Comparison of ENCODE assay signal across 1 cellular context in the genomic region with DNA sequence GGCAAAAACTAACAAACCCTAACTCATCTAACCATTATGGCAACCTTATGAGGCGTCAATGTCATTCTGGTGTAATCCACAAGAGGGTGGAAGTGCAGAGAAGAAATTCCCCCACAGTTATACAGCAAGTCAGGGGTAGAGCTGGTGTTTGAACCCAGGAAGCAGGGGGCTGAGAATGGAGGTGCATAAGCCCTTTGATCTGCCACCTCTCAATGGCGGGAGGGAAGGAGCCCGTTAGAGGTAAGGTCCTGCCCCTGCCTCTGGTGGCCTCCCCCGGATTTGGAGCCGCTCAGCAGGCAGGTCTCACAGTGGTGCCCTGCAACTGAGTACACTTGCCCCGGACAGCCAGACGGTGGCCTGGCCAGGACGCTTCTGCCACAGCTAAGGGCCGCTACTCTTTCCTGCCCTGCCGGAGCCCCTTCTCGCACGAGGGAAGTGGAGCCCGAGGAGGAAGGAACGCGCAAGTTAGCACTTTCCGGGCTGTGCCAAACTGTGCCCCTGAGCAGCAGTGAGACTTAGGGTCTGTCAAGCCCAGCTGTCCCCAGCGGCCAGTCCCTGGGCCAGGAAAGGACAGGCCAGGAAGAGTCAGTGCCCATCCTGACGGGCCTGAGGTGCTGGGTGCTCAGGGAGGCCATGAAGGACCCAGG.
TF ChIP-seq lines count a peak whose summit lies in the region.

No MANE protein-coding gene starts in this region.

TF ChIP-seq in GM23338, 12 proteins besides CTCF, POLR2A, EP300 and RAD21 (continued from another document):
- TF ChIP-seq, protein P1, sequence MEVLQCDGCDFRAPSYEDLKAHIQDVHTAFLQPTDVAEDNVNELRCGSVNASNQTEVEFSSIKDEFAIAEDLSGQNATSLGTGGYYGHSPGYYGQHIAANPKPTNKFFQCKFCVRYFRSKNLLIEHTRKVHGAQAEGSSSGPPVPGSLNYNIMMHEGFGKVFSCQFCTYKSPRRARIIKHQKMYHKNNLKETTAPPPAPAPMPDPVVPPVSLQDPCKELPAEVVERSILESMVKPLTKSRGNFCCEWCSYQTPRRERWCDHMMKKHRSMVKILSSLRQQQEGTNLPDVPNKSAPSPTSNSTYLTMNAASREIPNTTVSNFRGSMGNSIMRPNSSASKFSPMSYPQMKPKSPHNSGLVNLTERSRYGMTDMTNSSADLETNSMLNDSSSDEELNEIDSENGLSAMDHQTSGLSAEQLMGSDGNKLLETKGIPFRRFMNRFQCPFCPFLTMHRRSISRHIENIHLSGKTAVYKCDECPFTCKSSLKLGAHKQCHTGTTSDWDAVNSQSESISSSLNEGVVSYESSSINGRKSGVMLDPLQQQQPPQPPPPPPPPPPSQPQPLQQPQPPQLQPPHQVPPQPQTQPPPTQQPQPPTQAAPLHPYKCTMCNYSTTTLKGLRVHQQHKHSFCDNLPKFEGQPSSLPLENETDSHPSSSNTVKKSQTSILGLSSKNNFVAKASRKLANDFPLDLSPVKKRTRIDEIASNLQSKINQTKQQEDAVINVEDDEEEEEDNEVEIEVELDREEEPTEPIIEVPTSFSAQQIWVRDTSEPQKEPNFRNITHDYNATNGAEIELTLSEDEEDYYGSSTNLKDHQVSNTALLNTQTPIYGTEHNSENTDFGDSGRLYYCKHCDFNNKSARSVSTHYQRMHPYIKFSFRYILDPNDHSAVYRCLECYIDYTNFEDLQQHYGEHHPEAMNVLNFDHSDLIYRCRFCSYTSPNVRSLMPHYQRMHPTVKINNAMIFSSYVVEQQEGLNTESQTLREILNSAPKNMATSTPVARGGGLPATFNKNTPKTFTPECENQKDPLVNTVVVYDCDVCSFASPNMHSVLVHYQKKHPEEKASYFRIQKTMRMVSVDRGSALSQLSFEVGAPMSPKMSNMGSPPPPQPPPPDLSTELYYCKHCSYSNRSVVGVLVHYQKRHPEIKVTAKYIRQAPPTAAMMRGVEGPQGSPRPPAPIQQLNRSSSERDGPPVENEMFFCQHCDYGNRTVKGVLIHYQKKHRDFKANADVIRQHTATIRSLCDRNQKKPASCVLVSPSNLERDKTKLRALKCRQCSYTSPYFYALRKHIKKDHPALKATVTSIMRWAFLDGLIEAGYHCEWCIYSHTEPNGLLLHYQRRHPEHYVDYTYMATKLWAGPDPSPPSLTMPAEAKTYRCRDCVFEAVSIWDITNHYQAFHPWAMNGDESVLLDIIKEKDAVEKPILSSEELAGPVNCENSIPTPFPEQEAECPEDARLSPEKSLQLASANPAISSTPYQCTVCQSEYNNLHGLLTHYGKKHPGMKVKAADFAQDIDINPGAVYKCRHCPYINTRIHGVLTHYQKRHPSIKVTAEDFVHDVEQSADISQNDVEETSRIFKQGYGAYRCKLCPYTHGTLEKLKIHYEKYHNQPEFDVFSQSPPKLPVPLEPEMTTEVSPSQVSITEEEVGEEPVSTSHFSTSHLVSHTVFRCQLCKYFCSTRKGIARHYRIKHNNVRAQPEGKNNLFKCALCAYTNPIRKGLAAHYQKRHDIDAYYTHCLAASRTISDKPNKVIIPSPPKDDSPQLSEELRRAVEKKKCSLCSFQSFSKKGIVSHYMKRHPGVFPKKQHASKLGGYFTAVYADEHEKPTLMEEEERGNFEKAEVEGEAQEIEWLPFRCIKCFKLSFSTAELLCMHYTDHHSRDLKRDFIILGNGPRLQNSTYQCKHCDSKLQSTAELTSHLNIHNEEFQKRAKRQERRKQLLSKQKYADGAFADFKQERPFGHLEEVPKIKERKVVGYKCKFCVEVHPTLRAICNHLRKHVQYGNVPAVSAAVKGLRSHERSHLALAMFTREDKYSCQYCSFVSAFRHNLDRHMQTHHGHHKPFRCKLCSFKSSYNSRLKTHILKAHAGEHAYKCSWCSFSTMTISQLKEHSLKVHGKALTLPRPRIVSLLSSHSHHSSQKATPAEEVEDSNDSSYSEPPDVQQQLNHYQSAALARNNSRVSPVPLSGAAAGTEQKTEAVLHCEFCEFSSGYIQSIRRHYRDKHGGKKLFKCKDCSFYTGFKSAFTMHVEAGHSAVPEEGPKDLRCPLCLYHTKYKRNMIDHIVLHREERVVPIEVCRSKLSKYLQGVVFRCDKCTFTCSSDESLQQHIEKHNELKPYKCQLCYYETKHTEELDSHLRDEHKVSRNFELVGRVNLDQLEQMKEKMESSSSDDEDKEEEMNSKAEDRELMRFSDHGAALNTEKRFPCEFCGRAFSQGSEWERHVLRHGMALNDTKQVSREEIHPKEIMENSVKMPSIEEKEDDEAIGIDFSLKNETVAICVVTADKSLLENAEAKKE (CRISPR knock-in tag; IDR thresholded peaks at IDR 0.05) = no peak
- TF ChIP-seq EZH2phosphoT487 (IDR thresholded peaks at IDR 0.05; ENCODE audit: unreplicated experiment) (no peak), ZNF114 (CRISPR knock-in tag; IDR thresholded peaks at IDR 0.05) (no peak), EZH2 (IDR thresholded peaks at IDR 0.05; ENCODE audit: low read depth, unreplicated experiment) (no peak), CREB1 (CRISPR knock-in tag; IDR thresholded peaks at IDR 0.05; ENCODE audit: low read depth) (no peak), ZNF331 (CRISPR knock-in tag; IDR thresholded peaks at IDR 0.05; ENCODE audit: low read depth) (no peak), JUNB (IDR thresholded peaks at IDR 0.05; ENCODE audit: unreplicated experiment) (no peak), NANOG (IDR thresholded peaks at IDR 0.05; ENCODE audit: borderline replicate concordance) (no peak)
- TF ChIP-seq, protein P2, sequence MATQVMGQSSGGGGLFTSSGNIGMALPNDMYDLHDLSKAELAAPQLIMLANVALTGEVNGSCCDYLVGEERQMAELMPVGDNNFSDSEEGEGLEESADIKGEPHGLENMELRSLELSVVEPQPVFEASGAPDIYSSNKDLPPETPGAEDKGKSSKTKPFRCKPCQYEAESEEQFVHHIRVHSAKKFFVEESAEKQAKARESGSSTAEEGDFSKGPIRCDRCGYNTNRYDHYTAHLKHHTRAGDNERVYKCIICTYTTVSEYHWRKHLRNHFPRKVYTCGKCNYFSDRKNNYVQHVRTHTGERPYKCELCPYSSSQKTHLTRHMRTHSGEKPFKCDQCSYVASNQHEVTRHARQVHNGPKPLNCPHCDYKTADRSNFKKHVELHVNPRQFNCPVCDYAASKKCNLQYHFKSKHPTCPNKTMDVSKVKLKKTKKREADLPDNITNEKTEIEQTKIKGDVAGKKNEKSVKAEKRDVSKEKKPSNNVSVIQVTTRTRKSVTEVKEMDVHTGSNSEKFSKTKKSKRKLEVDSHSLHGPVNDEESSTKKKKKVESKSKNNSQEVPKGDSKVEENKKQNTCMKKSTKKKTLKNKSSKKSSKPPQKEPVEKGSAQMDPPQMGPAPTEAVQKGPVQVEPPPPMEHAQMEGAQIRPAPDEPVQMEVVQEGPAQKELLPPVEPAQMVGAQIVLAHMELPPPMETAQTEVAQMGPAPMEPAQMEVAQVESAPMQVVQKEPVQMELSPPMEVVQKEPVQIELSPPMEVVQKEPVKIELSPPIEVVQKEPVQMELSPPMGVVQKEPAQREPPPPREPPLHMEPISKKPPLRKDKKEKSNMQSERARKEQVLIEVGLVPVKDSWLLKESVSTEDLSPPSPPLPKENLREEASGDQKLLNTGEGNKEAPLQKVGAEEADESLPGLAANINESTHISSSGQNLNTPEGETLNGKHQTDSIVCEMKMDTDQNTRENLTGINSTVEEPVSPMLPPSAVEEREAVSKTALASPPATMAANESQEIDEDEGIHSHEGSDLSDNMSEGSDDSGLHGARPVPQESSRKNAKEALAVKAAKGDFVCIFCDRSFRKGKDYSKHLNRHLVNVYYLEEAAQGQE (IDR thresholded peaks at IDR 0.05; ENCODE audit: unreplicated experiment) = no peak
